ENCODE assay signal across 22 cellular contexts in genomic region chr15:32704343-32705076, GRCh38. TPM values are rescaled to one million over a fixed set of nuclear protein-coding genes. Genes with fewer than 3 reads are reported as not detected.
DNase-seq lines count a peak whose midpoint lies in the region; TF ChIP-seq lines count a peak whose summit lies in the region.
"Had no signal": no experiment of that assay in that cellular context is flagged by ENCODE, and none has a peak within 500 bp of the region (broad histone marks: within the 10 kb centered on the region; RNA-seq: fewer than 3 reads in every experiment).

No MANE protein-coding gene starts in this region.

- TF ChIP-seq POLR2A in lower leg skin (IDR thresholded peaks at IDR 0.05) (no peak), adrenal gland (IDR thresholded peaks at IDR 0.05) (no peak)

- H3K9ac ChIP-seq in mesendoderm (ENCODE audit: low read length), result no peak overlapping the region

- H3K27ac ChIP-seq in adrenal gland, result no peak overlapping the region
- no peak overlapping the region for H3K27ac ChIP-seq in mesendoderm (ENCODE audit: low read depth, low read length)
- H3K27ac ChIP-seq: ascending aorta, colonic mucosa, right lobe of liver, upper lobe of left lung had no signal

- peaks cover 48% of the 10 kb centered on the region for H3K4me1 Mint-ChIP-seq in nephron progenitor cell
- H3K4me1 Mint-ChIP-seq: stimulated activated naive CD8-positive, alpha-beta T cell treated with anti-CD3 and anti-CD28 coated beads, Interleukin-15, amount 100 ng/mL, for 72 hours had no signal

- peak overlapping the region; percentile 53 for H3K27ac Mint-ChIP-seq in nephron progenitor cell
- H3K27ac Mint-ChIP-seq: stimulated activated naive CD8-positive, alpha-beta T cell treated with anti-CD3 and anti-CD28 coated beads, Interleukin-15, amount 100 ng/mL, for 72 hours had no signal

- H3K4me2 ChIP-seq in mesendoderm (ENCODE audit: low read length), result no peak overlapping the region

- TF ChIP-seq CTCF in choroid plexus epithelial cell (conservative IDR thresholded peaks at IDR 0.05; ENCODE audit: low read depth, low read length) (no peak), nephron progenitor cell (IDR thresholded peaks at IDR 0.05) (no peak), lower leg skin (IDR thresholded peaks at IDR 0.05) (no peak), adrenal gland (IDR thresholded peaks at IDR 0.05) (no peak)

- peaks cover under 1% of the 10 kb centered on the region for H3K36me3 Mint-ChIP-seq in nephron progenitor cell (ENCODE audit: low read depth)

- no peak overlapping the region for H4K8ac ChIP-seq in mesendoderm (ENCODE audit: low read depth, low read length)

- no peak overlapping the region for H3K4me3 ChIP-seq in choroid plexus epithelial cell (ENCODE audit: low read depth, low read length)
- H3K4me3 ChIP-seq in lower leg skin (ENCODE audit: low read depth, poor library complexity, severe bottlenecking), result no peak overlapping the region
- no peak overlapping the region for H3K4me3 ChIP-seq in adrenal gland
- no peak overlapping the region for H3K4me3 ChIP-seq in mesendoderm (ENCODE audit: low read length)
- H3K4me3 ChIP-seq: ascending aorta, colonic mucosa, GM12878, right lobe of liver, upper lobe of left lung had no signal

- H3K79me1 ChIP-seq in mesendoderm (ENCODE audit: low read length), result no peaks in the 10 kb centered on the region

- no peaks in the 10 kb centered on the region for H3K4me1 ChIP-seq in adrenal gland (replicated peaks in 1 of 2)
- H3K4me1 ChIP-seq in mesendoderm (ENCODE audit: control insufficient read depth, low read depth, low read length), result no peaks in the 10 kb centered on the region
- H3K4me1 ChIP-seq: ascending aorta, colonic mucosa, upper lobe of left lung had no signal

- H4K5ac ChIP-seq in mesendoderm (ENCODE audit: low read length), result no peak overlapping the region

- intact Hi-C loops in lower leg skin (cut with DNase I; ENCODE audit: low total_unique reads), result no loop called here
- intact Hi-C loops in adrenal gland (cut with DNase I), result no loop called here

- no peak overlapping the region for H3K56ac ChIP-seq in mesendoderm (ENCODE audit: low read length)

- no peaks in the 10 kb centered on the region for H3K79me2 ChIP-seq in mesendoderm (ENCODE audit: control insufficient read depth, insufficient read depth, low read length)

- H2BK120ac ChIP-seq in mesendoderm (ENCODE audit: low read depth, low read length), result no peak overlapping the region

- DNase-seq in COLO829 (ENCODE audit: low spot score), result peak; percentile 27
- DNase-seq in M059J (ENCODE audit: low read depth), result peak; percentile 76
- DNase-seq in choroid plexus epithelial cell (ENCODE audit: low read depth), result peak; percentile 63
- no peak for DNase-seq in nephron progenitor cell
- DNase-seq in lower leg skin (ENCODE audit: low spot score in 2 of 2), result no peak
- no peak for DNase-seq in adrenal gland
- DNase-seq in SHP77 (lab: John Stamatoyannopoulos, UW), result no peak
- no peak for DNase-seq in mesendoderm
- DNase-seq: activated naive CD4-positive, alpha-beta T cell treated with Interleukin-2 at 50 U/mL for 16 hours; AML-193; colonic mucosa; COR-L47; Kasumi-1; NCI-H226; nucleus accumbens; right lobe of liver; stimulated activated naive CD8-positive, alpha-beta T cell treated with anti-CD3 and anti-CD28 coated beads, Interleukin-15, amount 100 ng/mL, for 72 hours; T-helper 1 cell; upper lobe of left lung had no signal

- H3K23ac ChIP-seq in mesendoderm (ENCODE audit: low read length), result no peak overlapping the region

- H3K27me3 ChIP-seq in adrenal gland (no peaks in the 10 kb centered on the region), mesendoderm (ENCODE audit: insufficient read depth, low read length, poor library complexity) (no peaks in the 10 kb centered on the region)
- H3K27me3 ChIP-seq: ascending aorta, colonic mucosa, right lobe of liver, upper lobe of left lung had no signal

- no peak overlapping the region for H3K4ac ChIP-seq in mesendoderm (ENCODE audit: low read depth, low read length)

- WGBS in lower leg skin, 2 donors, result 47 to 52% methylated on average over 9 of the region's 9 CpGs
- 48 to 58% (median 51%) methylated on average over 9 of the region's 9 CpGs for WGBS in adrenal gland, 4 donors
- WGBS in mesendoderm (ENCODE audit: extremely low coverage, insufficient coverage, low lambda C conversion rate), result no CpG with 5 or more reads among the region's 9 CpGs

- peaks cover 6% of the 10 kb centered on the region for H3K27me3 Mint-ChIP-seq in nephron progenitor cell (ENCODE audit: low read depth, poor library complexity)

- no peak overlapping the region for H2BK15ac ChIP-seq in mesendoderm (replicated peaks; ENCODE audit: low read depth)

- H3K4me3 Mint-ChIP-seq in nephron progenitor cell, result no peak overlapping the region
- H3K4me3 Mint-ChIP-seq: stimulated activated naive CD8-positive, alpha-beta T cell treated with anti-CD3 and anti-CD28 coated beads, Interleukin-15, amount 100 ng/mL, for 72 hours had no signal

- H3K36me3 ChIP-seq in adrenal gland (replicated peaks in 1 of 2), result no peaks in the 10 kb centered on the region
- H3K36me3 ChIP-seq in mesendoderm (ENCODE audit: control insufficient read depth, insufficient read depth, low read length), result no peaks in the 10 kb centered on the region
- H3K36me3 ChIP-seq: ascending aorta, colonic mucosa, right lobe of liver, upper lobe of left lung had no signal

- H3K18ac ChIP-seq in mesendoderm (ENCODE audit: low read length), result no peak overlapping the region

- no peak overlapping the region for H2AK5ac ChIP-seq in mesendoderm (ENCODE audit: low read length)

- no peaks in the 10 kb centered on the region for H3K9me3 Mint-ChIP-seq in nephron progenitor cell
- H3K9me3 Mint-ChIP-seq: stimulated activated naive CD8-positive, alpha-beta T cell treated with anti-CD3 and anti-CD28 coated beads, Interleukin-15, amount 100 ng/mL, for 72 hours had no signal

- no peaks in the 10 kb centered on the region for H3K9me3 ChIP-seq in adrenal gland (replicated peaks in 1 of 3)
- H3K9me3 ChIP-seq: ascending aorta, colonic mucosa, right lobe of liver, upper lobe of left lung had no signal

- no peak overlapping the region for H2BK5ac ChIP-seq in mesendoderm (ENCODE audit: low read length)

RNA-seq across cellular contexts. Expression of gene GREM1, which starts 13.3 kb away (rescaled TPM):
- not detected in 2 replicates for total RNA-seq in M059J (2014; rRNA removed; shearing (Covaris generic))
- total RNA-seq in lower leg skin (1 to 10 TPM; 1.2 to 5.5 (median 2.4) TPM), adrenal gland (under 1 TPM in 7 of 8 donors, not detected in 1; 0.14 to 0.90 (median 0.69) TPM)
- 1 to 10 TPM in 1 of 3 donors, under 1 TPM in 2; 0.08 to 1.0 (median 0.20) TPM for polyA plus RNA-seq in adrenal gland
- polyA plus RNA-seq in mesendoderm (2013, experiment 1 of 2), result 9.5 TPM
- polyA plus RNA-seq in mesendoderm (2013, experiment 2 of 2), result 9.4 TPM
- total RNA-seq: ascending aorta, HT1080 had no signal

Comparison
In these comparisons a context has a peak if more than half of its experiments do, and no peak if none do; other contexts are left out.
1. DNase-seq: peak in COLO829 (single experiment), M059J (single experiment) and choroid plexus epithelial cell (single experiment); none in nephron progenitor cell (single experiment), lower leg skin (0 of 2), adrenal gland (0 of 7), SHP77 (0 of 2) and mesendoderm (single experiment).